13 cellular contexts compared by ENCODE assay signal in genomic region chr14:99350751-99351150, GRCh38.
"Had no signal": no experiment of that assay in that cellular context is flagged by ENCODE, and none has a peak within 500 bp of the region (broad histone marks: within the 10 kb centered on the region; RNA-seq: fewer than 3 reads in every experiment).

No MANE protein-coding gene starts in this region.

- H3K36me3 ChIP-seq: cardiac muscle cell, ovary, WERI-Rb-1 had no signal

- DNase-seq: activated CD4-positive, alpha-beta T cell treated with anti-CD3 and anti-CD28 coated beads for 48 hours; activated CD8-positive, alpha-beta T cell treated with anti-CD3 and anti-CD28 coated beads for 36 hours; activated gamma-delta T cell; activated T-cell treated with anti-CD3 and anti-CD28 coated beads, Interleukin-2, amount 50 U/mL, for 4 hours; erythroblast; glutamatergic neuron; ovary; stimulated activated CD4-positive, alpha-beta T cell treated with anti-CD3 and anti-CD28 coated beads, Interleukin-2, amount 100 ng/mL, for 48 hours; T-helper 17 cell; WERI-Rb-1 had no signal

- H3K27ac ChIP-seq: cardiac muscle cell, ovary, WERI-Rb-1 had no signal

- H3K9me3 ChIP-seq: ovary had no signal

- H3K4me3 ChIP-seq: cardiac muscle cell, ovary had no signal

- H3K27me3 ChIP-seq: cardiac muscle cell, ovary had no signal

- ATAC-seq: activated CD8-positive, alpha-beta T cell treated with anti-CD3 and anti-CD28 coated beads for 36 hours; activated naive CD4-positive, alpha-beta T cell treated with anti-CD3 and anti-CD28 coated beads, Interleukin-2, amount 50 U/mL, for 72 hours; activated T-cell treated with anti-CD3 and anti-CD28 coated beads, Interleukin-2, amount 50 U/mL, for 4 hours; stimulated activated memory B cell treated with anti-CD40 and anti-IgM and Interleukin-4, amounts not matched to agents 10 μg/mL and 1 μg/mL and 100 μg/mL, for 72 hours; T-helper 17 cell had no signal
